8 cellular contexts compared by ENCODE assay signal in the genomic region with DNA sequence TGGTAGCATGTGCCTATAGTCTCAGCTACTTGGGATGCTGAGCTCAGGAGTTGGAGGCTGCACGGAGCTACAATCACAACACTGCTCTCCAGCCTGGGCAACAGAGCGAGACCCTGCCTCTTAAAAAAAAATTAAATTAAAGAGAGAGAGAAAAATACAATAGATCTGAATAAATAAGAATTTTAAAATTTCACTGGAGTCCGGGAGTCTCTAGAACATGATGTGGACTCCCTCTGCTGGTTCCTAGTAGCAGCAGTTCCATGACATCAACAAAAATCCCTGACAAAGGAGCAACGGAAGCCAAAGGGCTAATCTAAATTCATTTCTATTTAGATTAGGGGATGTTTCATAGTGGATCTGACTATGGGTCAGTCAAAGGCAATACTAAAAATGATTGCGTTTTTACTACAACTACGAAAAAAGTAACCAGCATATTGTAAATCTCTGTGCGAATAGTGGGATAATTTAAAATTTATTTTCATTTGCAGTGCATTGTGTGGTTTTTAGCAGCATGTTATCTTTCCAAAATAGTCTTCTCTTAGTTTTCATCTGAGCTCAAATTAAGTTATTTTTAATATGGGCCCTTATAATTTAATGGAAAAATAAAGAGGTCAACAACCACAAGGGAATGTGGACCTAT. TPM values are rescaled to one million over a fixed set of nuclear protein-coding genes. Genes with fewer than 3 reads are reported as not detected.
DNase-seq lines count a peak whose midpoint lies in the region; ATAC-seq and TF ChIP-seq lines count a peak whose summit lies in the region.

No MANE protein-coding gene starts in this region.

- H3K4me3 ChIP-seq in GM06990 (replicated peaks; ENCODE audit: low read depth, low read length): no peak overlapping the region
- H3K4me3 ChIP-seq in dorsolateral prefrontal cortex: peak overlapping the region in 28 of 59 donors; percentile 2 to 51 (median 24)

- no peak for ATAC-seq in GM18868 (IDR thresholded peaks at IDR 0.05; ENCODE audit: unreplicated experiment)

- H3K36me3 Mint-ChIP-seq in neural crest cell (ENCODE audit: low read depth): peaks cover 15% of the 10 kb centered on the region

- H3K36me3 ChIP-seq in GM06990 (ENCODE audit: control insufficient read depth, insufficient read depth, low read length): no peaks in the 10 kb centered on the region; the same call in 1 of the 2 replicates

- H3K27me3 ChIP-seq in GM06990 (replicated peaks; ENCODE audit: control insufficient read depth, insufficient read depth, low read length): no peaks in the 10 kb centered on the region
- H3K27me3 ChIP-seq in dorsolateral prefrontal cortex: no peaks in the 10 kb centered on the region

- DNase-seq in GM06990 (ENCODE audit: extremely low read depth, insufficient read length) (no peak), NCI-H2196 treated with DMSO at 0.1 percent for 48 hours (lab: John Stamatoyannopoulos, UW; ENCODE audit: unreplicated experiment) (peak; percentile 24), dorsolateral prefrontal cortex (peak in 2 of 10 donors; percentile 9 to 46), neural crest cell (ENCODE audit: low read depth, low spot score) (no peak), NK-92 (lab: John Stamatoyannopoulos, UW; ENCODE audit: unreplicated experiment) (no peak), NCI-H128 (lab: John Stamatoyannopoulos, UW; ENCODE audit: unreplicated experiment) (no peak)
- DNase-seq in activated naive CD4-positive, alpha-beta T cell treated with Interleukin-2 at 50 U/mL for 16 hours: no peak

- TF ChIP-seq CTCF in GM06990 (IDR thresholded peaks at IDR 0.05; ENCODE audit: insufficient read depth, low read length, poor library complexity, severe bottlenecking) (peak; percentile 41), dorsolateral prefrontal cortex (IDR thresholded peaks at IDR 0.05 in 54 of 56, conservative IDR thresholded peaks at IDR 0.05 in 2 of 56; ENCODE audit: low read depth in 1 of 56, partially characterized antibody in 56 of 56) (peak; percentile 30 to 89 (median 72)), neural crest cell (conservative IDR thresholded peaks at IDR 0.05) (peak; percentile 71)

- peaks cover 24% of the 10 kb centered on the region for H3K4me1 Mint-ChIP-seq in neural crest cell

- no peaks in the 10 kb centered on the region for H3K27me3 Mint-ChIP-seq in neural crest cell (ENCODE audit: low read depth)

- peak overlapping the region in 51 of 59 donors; percentile 17 to 85 (median 65) for H3K27ac ChIP-seq in dorsolateral prefrontal cortex

- peak overlapping the region; percentile 7 for H3K4me3 Mint-ChIP-seq in neural crest cell

- intact Hi-C loops in dorsolateral prefrontal cortex (cut with DNase I): loop anchor here (2.0 to 10.0 kb wide), 6 partner anchors 81 to 616 kb away; partner anchors contain the start of gene KIAA1958 (in 1 of the 2)

- peak overlapping the region; percentile 73 for H3K27ac Mint-ChIP-seq in neural crest cell (ENCODE audit: unreplicated experiment)

- H3K9me3 Mint-ChIP-seq in neural crest cell: no peaks in the 10 kb centered on the region

RNA-seq across cellular contexts. Expression of gene INIP, which starts 6.7 kb away (rescaled TPM):
- total RNA-seq in dorsolateral prefrontal cortex (10 to 100 TPM; 23.7 to 52.8 (median 39.3) TPM), neural crest cell (37.7 and 43.6 TPM in 2 replicates)

RNA-seq across cellular contexts. Expression of gene SNX30, which starts 39.4 kb away (rescaled TPM):
- total RNA-seq in dorsolateral prefrontal cortex (10 to 100 TPM; 19.1 to 51.5 (median 35.4) TPM), neural crest cell (14.5 and 15.5 TPM in 2 replicates)
